In genomic region chr2:179460530-179460929, GRCh38 we compare ENCODE assay signal across 12 cellular contexts.
DNase-seq lines count a peak whose midpoint lies in the region; ATAC-seq, FAIRE-seq and TF ChIP-seq lines count a peak whose summit lies in the region.
"Had no signal": no experiment of that assay in that cellular context is flagged by ENCODE, and none has a peak within 500 bp of the region (broad histone marks: within the 10 kb centered on the region; RNA-seq: fewer than 3 reads in every experiment).

No MANE protein-coding gene starts in this region.

- no peak for FAIRE-seq in GM12891 (lab: Jason Lieb, UNC)

- TF ChIP-seq POLR2A in GM12891 (IDR thresholded peaks at IDR 0.05; ENCODE audit: low read depth, low read length): no peak

- peaks cover 6% of the 10 kb centered on the region for H3K9me3 ChIP-seq in RWPE2 (ENCODE audit: severe bottlenecking)

- H3K4me3 Mint-ChIP-seq in activated CD4-positive, alpha-beta memory T cell treated with anti-CD3 and anti-CD28 coated beads for 36 hours: no peak overlapping the region
- H3K4me3 Mint-ChIP-seq in activated CD4-positive, alpha-beta memory T cell treated with anti-CD3 and anti-CD28 coated beads, Interleukin-2, amount 10 ng/mL, durations not matched to agents 7 days and 5 days: no peak overlapping the region
- H3K4me3 Mint-ChIP-seq in stimulated activated effector memory CD8-positive, alpha-beta T cell treated with anti-CD3 and anti-CD28 coated beads, Interleukin-12 subunit alpha, Interleukin-12 subunit beta, amount 100 ng/mL, for 72 hours: no peak overlapping the region
- H3K4me3 Mint-ChIP-seq: activated naive CD8-positive, alpha-beta T cell treated with anti-CD3 and anti-CD28 coated beads, Interleukin-2, amount 10 ng/mL, durations not matched to agents 7 days and 5 days had no signal

- DNase-seq in activated CD4-positive, alpha-beta memory T cell treated with anti-CD3 and anti-CD28 coated beads for 36 hours: peak; percentile 32
- DNase-seq in activated CD4-positive, alpha-beta memory T cell treated with anti-CD3 and anti-CD28 coated beads, Interleukin-2, amount 10 ng/mL, durations not matched to agents 7 days and 5 days: no peak
- DNase-seq in RWPE2 (ENCODE audit: low spot score): peak; percentile 83
- peak; percentile 95 for DNase-seq in fibroblast of pulmonary artery (ENCODE audit: low read depth)
- DNase-seq in stimulated activated effector memory CD8-positive, alpha-beta T cell treated with anti-CD3 and anti-CD28 coated beads, Interleukin-12 subunit alpha, Interleukin-12 subunit beta, amount 100 ng/mL, for 72 hours (ENCODE audit: low spot score in 2 of 2): no peak
- DNase-seq in stimulated activated naive CD4-positive, alpha-beta T cell treated with Interleukin-2 at 50 U/mL for 16 hours (lab: John Stamatoyannopoulos, UW): no peak
- no peak for DNase-seq in DMS114 treated with DMSO at 0.1 percent for 48 hours (lab: John Stamatoyannopoulos, UW; ENCODE audit: unreplicated experiment)
- no peak for DNase-seq in GM12891 (ENCODE audit: insufficient read length, low spot score)
- DNase-seq: activated naive CD8-positive, alpha-beta T cell treated with anti-CD3 and anti-CD28 coated beads, Interleukin-2, amount 10 ng/mL, durations not matched to agents 7 days and 5 days; left cardiac atrium; SHP77 had no signal

- H3K27me3 ChIP-seq in RWPE2 (ENCODE audit: insufficient read depth, poor library complexity, severe bottlenecking): no peaks in the 10 kb centered on the region

- peak; percentile 93 for ATAC-seq in RWPE2 (ENCODE audit: low read depth)
- ATAC-seq in stimulated activated effector memory CD8-positive, alpha-beta T cell treated with anti-CD3 and anti-CD28 coated beads, Interleukin-12 subunit alpha, Interleukin-12 subunit beta, amount 100 ng/mL, for 72 hours: peak; percentile 48

- no peak overlapping the region for H3K27ac Mint-ChIP-seq in activated CD4-positive, alpha-beta memory T cell treated with anti-CD3 and anti-CD28 coated beads for 36 hours
- H3K27ac Mint-ChIP-seq in activated CD4-positive, alpha-beta memory T cell treated with anti-CD3 and anti-CD28 coated beads, Interleukin-2, amount 10 ng/mL, durations not matched to agents 7 days and 5 days: no peak overlapping the region
- no peak overlapping the region for H3K27ac Mint-ChIP-seq in stimulated activated effector memory CD8-positive, alpha-beta T cell treated with anti-CD3 and anti-CD28 coated beads, Interleukin-12 subunit alpha, Interleukin-12 subunit beta, amount 100 ng/mL, for 72 hours
- H3K27ac Mint-ChIP-seq: activated naive CD8-positive, alpha-beta T cell treated with anti-CD3 and anti-CD28 coated beads, Interleukin-2, amount 10 ng/mL, durations not matched to agents 7 days and 5 days had no signal

- H3K27me3 Mint-ChIP-seq in activated CD4-positive, alpha-beta memory T cell treated with anti-CD3 and anti-CD28 coated beads for 36 hours: peaks cover 2% of the 10 kb centered on the region
- H3K27me3 Mint-ChIP-seq in activated CD4-positive, alpha-beta memory T cell treated with anti-CD3 and anti-CD28 coated beads, Interleukin-2, amount 10 ng/mL, durations not matched to agents 7 days and 5 days: no peaks in the 10 kb centered on the region
- H3K27me3 Mint-ChIP-seq: activated naive CD8-positive, alpha-beta T cell treated with anti-CD3 and anti-CD28 coated beads, Interleukin-2, amount 10 ng/mL, durations not matched to agents 7 days and 5 days had no signal

- TF ChIP-seq CTCF in RWPE2 (IDR thresholded peaks at IDR 0.05; ENCODE audit: poor library complexity, severe bottlenecking) (no peak), fibroblast of pulmonary artery (IDR thresholded peaks at IDR 0.05; ENCODE audit: low read length, missing control alignments) (no peak)

- CTCF ChIA-PET in activated CD4-positive, alpha-beta memory T cell treated with anti-CD3 and anti-CD28 coated beads for 36 hours (lab: Charles Lee): no interaction called here
- CTCF ChIA-PET in activated CD4-positive, alpha-beta memory T cell treated with anti-CD3 and anti-CD28 coated beads, Interleukin-2, amount 10 ng/mL, durations not matched to agents 7 days and 5 days (lab: Charles Lee): no interaction called here

- POLR2A ChIA-PET in activated CD4-positive, alpha-beta memory T cell treated with anti-CD3 and anti-CD28 coated beads for 36 hours (lab: Charles Lee): no interaction called here
- POLR2A ChIA-PET in activated CD4-positive, alpha-beta memory T cell treated with anti-CD3 and anti-CD28 coated beads, Interleukin-2, amount 10 ng/mL, durations not matched to agents 7 days and 5 days (lab: Charles Lee): no interaction called here

- H3K36me3 Mint-ChIP-seq in activated CD4-positive, alpha-beta memory T cell treated with anti-CD3 and anti-CD28 coated beads for 36 hours: no peaks in the 10 kb centered on the region
- H3K36me3 Mint-ChIP-seq in activated CD4-positive, alpha-beta memory T cell treated with anti-CD3 and anti-CD28 coated beads, Interleukin-2, amount 10 ng/mL, durations not matched to agents 7 days and 5 days (ENCODE audit: low read depth): no peaks in the 10 kb centered on the region
- H3K36me3 Mint-ChIP-seq in stimulated activated effector memory CD8-positive, alpha-beta T cell treated with anti-CD3 and anti-CD28 coated beads, Interleukin-12 subunit alpha, Interleukin-12 subunit beta, amount 100 ng/mL, for 72 hours: no peaks in the 10 kb centered on the region
- H3K36me3 Mint-ChIP-seq: activated naive CD8-positive, alpha-beta T cell treated with anti-CD3 and anti-CD28 coated beads, Interleukin-2, amount 10 ng/mL, durations not matched to agents 7 days and 5 days had no signal

- intact Hi-C loops in activated CD4-positive, alpha-beta memory T cell treated with anti-CD3 and anti-CD28 coated beads for 36 hours (cut with micrococcal nuclease): no loop called here

- peak overlapping the region; percentile 94 for H3K27ac ChIP-seq in RWPE2 (ENCODE audit: poor library complexity, severe bottlenecking)
- H3K27ac ChIP-seq: C4-2B had no signal

- peaks cover 24% of the 10 kb centered on the region for H3K4me1 ChIP-seq in RWPE2 (ENCODE audit: insufficient read depth, poor library complexity, severe bottlenecking)

- H3K36me3 ChIP-seq in RWPE2 (ENCODE audit: low read depth): no peaks in the 10 kb centered on the region

- no peak overlapping the region for H3K4me3 ChIP-seq in RWPE2 (ENCODE audit: severe bottlenecking)
- no peak overlapping the region for H3K4me3 ChIP-seq in fibroblast of pulmonary artery (replicated peaks; ENCODE audit: low read depth, low read length)

- peaks cover 8% of the 10 kb centered on the region for H3K9me3 Mint-ChIP-seq in activated CD4-positive, alpha-beta memory T cell treated with anti-CD3 and anti-CD28 coated beads for 36 hours
- no peaks in the 10 kb centered on the region for H3K9me3 Mint-ChIP-seq in activated CD4-positive, alpha-beta memory T cell treated with anti-CD3 and anti-CD28 coated beads, Interleukin-2, amount 10 ng/mL, durations not matched to agents 7 days and 5 days
- peaks cover 7% of the 10 kb centered on the region for H3K9me3 Mint-ChIP-seq in stimulated activated effector memory CD8-positive, alpha-beta T cell treated with anti-CD3 and anti-CD28 coated beads, Interleukin-12 subunit alpha, Interleukin-12 subunit beta, amount 100 ng/mL, for 72 hours
- H3K9me3 Mint-ChIP-seq: activated naive CD8-positive, alpha-beta T cell treated with anti-CD3 and anti-CD28 coated beads, Interleukin-2, amount 10 ng/mL, durations not matched to agents 7 days and 5 days had no signal

- H3K4me1 Mint-ChIP-seq in activated CD4-positive, alpha-beta memory T cell treated with anti-CD3 and anti-CD28 coated beads for 36 hours (ENCODE audit: low read depth): peaks cover 3% of the 10 kb centered on the region
- H3K4me1 Mint-ChIP-seq in activated CD4-positive, alpha-beta memory T cell treated with anti-CD3 and anti-CD28 coated beads, Interleukin-2, amount 10 ng/mL, durations not matched to agents 7 days and 5 days: no peaks in the 10 kb centered on the region
- H3K4me1 Mint-ChIP-seq in stimulated activated effector memory CD8-positive, alpha-beta T cell treated with anti-CD3 and anti-CD28 coated beads, Interleukin-12 subunit alpha, Interleukin-12 subunit beta, amount 100 ng/mL, for 72 hours: no peaks in the 10 kb centered on the region
- H3K4me1 Mint-ChIP-seq: activated naive CD8-positive, alpha-beta T cell treated with anti-CD3 and anti-CD28 coated beads, Interleukin-2, amount 10 ng/mL, durations not matched to agents 7 days and 5 days had no signal

TF ChIP-seq in GM12891, 5 proteins besides CTCF, POLR2A, EP300 and RAD21:
- TF ChIP-seq SPI1 (IDR thresholded peaks at IDR 0.05; ENCODE audit: low read depth, low read length) (no peak), POLR2AphosphoS5 (IDR thresholded peaks at IDR 0.05; ENCODE audit: low read depth, low read length) (no peak), PAX5 (IDR thresholded peaks at IDR 0.05; ENCODE audit: insufficient read depth, low read length, severe bottlenecking) (no peak), POU2F2 (IDR thresholded peaks at IDR 0.05; ENCODE audit: low read depth, low read length) (no peak), TAF1 (IDR thresholded peaks at IDR 0.05; ENCODE audit: low read depth, low read length) (no peak)

Comparison
In these comparisons a context has a peak if more than half of its experiments do, and no peak if none do; other contexts are left out.
1. DNase-seq: peak in activated CD4-positive, alpha-beta memory T cell treated with anti-CD3 and anti-CD28 coated beads for 36 hours (single experiment), RWPE2 (single experiment) and fibroblast of pulmonary artery (single experiment); none in activated CD4-positive, alpha-beta memory T cell treated with anti-CD3 and anti-CD28 coated beads, Interleukin-2, amount 10 ng/mL, durations not matched to agents 7 days and 5 days (single experiment), stimulated activated effector memory CD8-positive, alpha-beta T cell treated with anti-CD3 and anti-CD28 coated beads, Interleukin-12 subunit alpha, Interleukin-12 subunit beta, amount 100 ng/mL, for 72 hours (0 of 2), stimulated activated naive CD4-positive, alpha-beta T cell treated with Interleukin-2 at 50 U/mL for 16 hours (single experiment), DMS114 treated with DMSO at 0.1 percent for 48 hours (single experiment) and GM12891 (single experiment).